22 cellular contexts compared by ENCODE assay signal in genomic region chr10:133131754-133132710, GRCh38. TPM values are rescaled to one million over a fixed set of nuclear protein-coding genes. Genes with fewer than 3 reads are reported as not detected.
A peak's percentile ranks its signal among the peaks of the same experiment; 100 is the strongest.
DNase-seq lines count a peak whose midpoint lies in the region; ATAC-seq and TF ChIP-seq lines count a peak whose summit lies in the region.
"Had no signal": no experiment of that assay in that cellular context is flagged by ENCODE, and none has a peak within 500 bp of the region (broad histone marks: within the 10 kb centered on the region; RNA-seq: fewer than 3 reads in every experiment).

No MANE protein-coding gene starts in this region.

- H2AK5ac ChIP-seq in H9 (ENCODE audit: insufficient read length, low read length) = no peak overlapping the region

- ATAC-seq in left lung = no peak
- no peak for ATAC-seq in sciatic nerve
- no peak for ATAC-seq in GM19463 (IDR thresholded peaks at IDR 0.05; ENCODE audit: unreplicated experiment)
- ATAC-seq in gastroesophageal sphincter = no peak

- DNase-seq in H9 (peak; percentile 22), left lung (peak; percentile 24 to 69), sciatic nerve (ENCODE audit: low spot score) (peak; percentile 53), amygdala (lab: John Stamatoyannopoulos, UW) (no peak), lower leg skin (ENCODE audit: low spot score in 2 of 2) (no peak)
- DNase-seq in activated CD4-positive, alpha-beta memory T cell treated with anti-CD3 and anti-CD28 coated beads, Interleukin-2, amount 10 ng/mL, durations not matched to agents 7 days and 5 days = peak; percentile 11
- DNase-seq: activated CD4-positive, CD25-positive, alpha-beta regulatory T cell; AML-193; amniotic stem cell; GDM1; Karpas-422; NCI-H69; occipital lobe; PC-9; stimulated activated CD4-positive, alpha-beta T cell treated with anti-CD3 and anti-CD28 coated beads, Interleukin-4, amount 100 ng/mL, for 4 hours had no signal

- H3K4me1 ChIP-seq in H9 (ENCODE audit: insufficient read depth, low read length) = no peaks in the 10 kb centered on the region
- no peaks in the 10 kb centered on the region for H3K4me1 ChIP-seq in left lung
- H3K4me1 ChIP-seq in gastroesophageal sphincter = no peaks in the 10 kb centered on the region

- no peaks in the 10 kb centered on the region for H3K23me2 ChIP-seq in H9 (ENCODE audit: insufficient read length, low read depth, low read length, poor library complexity, severe bottlenecking)

- H2BK15ac ChIP-seq in H9 (ENCODE audit: low read depth, low read length) = no peak overlapping the region

- H3K9ac ChIP-seq in H9 (ENCODE audit: extremely low read depth, insufficient read length, low read length) = no peak overlapping the region

- H3K27ac Mint-ChIP-seq in H9 = no peak overlapping the region; a peak in 2 of 7 replicates
- no peak overlapping the region for H3K27ac Mint-ChIP-seq in activated CD4-positive, alpha-beta memory T cell treated with anti-CD3 and anti-CD28 coated beads, Interleukin-2, amount 10 ng/mL, durations not matched to agents 7 days and 5 days

- peaks cover 2% of the 10 kb centered on the region for H3K27me3 Mint-ChIP-seq in H9 (ENCODE audit: low read depth)
- H3K27me3 Mint-ChIP-seq in activated CD4-positive, alpha-beta memory T cell treated with anti-CD3 and anti-CD28 coated beads, Interleukin-2, amount 10 ng/mL, durations not matched to agents 7 days and 5 days = no peaks in the 10 kb centered on the region

- no peak overlapping the region; the same call in 1 of the 2 replicates for H3K14ac ChIP-seq in H9 (ENCODE audit: insufficient read depth, low read length)

- POLR2A ChIA-PET in activated CD4-positive, alpha-beta memory T cell treated with anti-CD3 and anti-CD28 coated beads, Interleukin-2, amount 10 ng/mL, durations not matched to agents 7 days and 5 days (lab: Charles Lee) = no interaction called here

- no peak overlapping the region for H2BK20ac ChIP-seq in H9 (ENCODE audit: low read depth, low read length, poor library complexity, severe bottlenecking)

- no peaks in the 10 kb centered on the region for H3K79me1 ChIP-seq in H9 (ENCODE audit: insufficient read depth, low read depth, low read length, poor library complexity, severe bottlenecking)

- H2AFZ ChIP-seq in H9 (ENCODE audit: low read length) = no peak overlapping the region
- H2AFZ ChIP-seq: hepatocyte, PC-9 had no signal

- H3K4me3 ChIP-seq in left lung (no peak overlapping the region), lower leg skin (ENCODE audit: low read depth, poor library complexity, severe bottlenecking) (no peak overlapping the region), gastroesophageal sphincter (no peak overlapping the region)
- H3K4me3 ChIP-seq: hepatocyte, PC-9, skin epidermis had no signal

- CTCF ChIA-PET in activated CD4-positive, alpha-beta memory T cell treated with anti-CD3 and anti-CD28 coated beads, Interleukin-2, amount 10 ng/mL, durations not matched to agents 7 days and 5 days (lab: Charles Lee) = no interaction called here

- no peak overlapping the region for H3K18ac ChIP-seq in H9 (ENCODE audit: insufficient read length, low read depth, low read length)

- H3K27me3 ChIP-seq in H9 (ENCODE audit: insufficient read depth, low read length) (no peaks in the 10 kb centered on the region), left lung (peaks cover 0 to 13% of the 10 kb centered on the region in 2 donors), gastroesophageal sphincter (peaks cover 28% of the 10 kb centered on the region)
- H3K27me3 ChIP-seq: hepatocyte had no signal

- H3K4ac ChIP-seq in H9 (ENCODE audit: low read depth, low read length) = no peak overlapping the region

- no peak for TF ChIP-seq EP300 in gastroesophageal sphincter (IDR thresholded peaks at IDR 0.05)

- H3K36me3 Mint-ChIP-seq in H9 (ENCODE audit: insufficient read depth in 1 of 3, low read depth in 3 of 3) = no peaks in the 10 kb centered on the region
- H3K36me3 Mint-ChIP-seq in activated CD4-positive, alpha-beta memory T cell treated with anti-CD3 and anti-CD28 coated beads, Interleukin-2, amount 10 ng/mL, durations not matched to agents 7 days and 5 days (ENCODE audit: low read depth) = no peaks in the 10 kb centered on the region

- no CpG with 5 or more reads among the region's 49 CpGs for WGBS in H9 (ENCODE audit: extremely low coverage, insufficient read length, low lambda C conversion rate)
- 74 to 79% methylated on average over 46 to 49 of the region's 49 CpGs for WGBS in lower leg skin, 2 donors
- 67 to 77% methylated on average over 11 to 12 of the region's 49 CpGs for WGBS in gastroesophageal sphincter (ENCODE audit: low coverage in 1 of 2), 2 donors

- H3K27ac ChIP-seq in H9 (ENCODE audit: insufficient read length, low read depth, low read length) = no peak overlapping the region
- no peak overlapping the region for H3K27ac ChIP-seq in left lung
- H3K27ac ChIP-seq in gastroesophageal sphincter = no peak overlapping the region
- H3K27ac ChIP-seq: hepatocyte, PC-9, skin epidermis had no signal

- H3K56ac ChIP-seq in H9 (ENCODE audit: insufficient read length, low read depth, low read length) = no peak overlapping the region

- H4K8ac ChIP-seq in H9 (replicated peaks; ENCODE audit: insufficient read length, low read depth, low read length) = no peak overlapping the region

- no peaks in the 10 kb centered on the region for H3K79me2 ChIP-seq in H9 (ENCODE audit: insufficient read depth, low read length)
- H3K79me2 ChIP-seq: hepatocyte had no signal

- no peak overlapping the region for H3K23ac ChIP-seq in H9 (ENCODE audit: insufficient read length, low read depth, low read length)

- H3K4me2 ChIP-seq in H9 (ENCODE audit: insufficient read depth, insufficient read length, low read length) = no peak overlapping the region
- H3K4me2 ChIP-seq: hepatocyte, PC-9 had no signal

- H3K36me3 ChIP-seq in left lung (no peaks in the 10 kb centered on the region), gastroesophageal sphincter (no peaks in the 10 kb centered on the region)

- no peak overlapping the region for H3T11ph ChIP-seq in H9 (ENCODE audit: low read length)

- no peaks in the 10 kb centered on the region; a peak in 1 of 4 replicates for H3K4me1 Mint-ChIP-seq in H9
- H3K4me1 Mint-ChIP-seq in activated CD4-positive, alpha-beta memory T cell treated with anti-CD3 and anti-CD28 coated beads, Interleukin-2, amount 10 ng/mL, durations not matched to agents 7 days and 5 days = no peaks in the 10 kb centered on the region

- TF ChIP-seq CTCF in H9 (conservative IDR thresholded peaks at IDR 0.05) (no peak), left lung (IDR thresholded peaks at IDR 0.05) (no peak), lower leg skin (IDR thresholded peaks at IDR 0.05) (no peak), gastroesophageal sphincter (IDR thresholded peaks at IDR 0.05) (no peak)

- H3K9me3 ChIP-seq in H9 (ENCODE audit: control insufficient read depth, low read depth, low read length) (no peaks in the 10 kb centered on the region), left lung (peaks cover 0 to 4% of the 10 kb centered on the region in 2 donors), gastroesophageal sphincter (no peaks in the 10 kb centered on the region)

- no peak overlapping the region for H2BK5ac ChIP-seq in H9 (ENCODE audit: insufficient read length, low read length)

- no peaks in the 10 kb centered on the region for H4K20me1 ChIP-seq in H9 (ENCODE audit: control insufficient read depth, insufficient read depth, insufficient read length)

- peaks cover 0 to 4% of the 10 kb centered on the region in 2 experiments; a peak in 1 of 5 replicates for H3K9me3 Mint-ChIP-seq in H9
- H3K9me3 Mint-ChIP-seq in activated CD4-positive, alpha-beta memory T cell treated with anti-CD3 and anti-CD28 coated beads, Interleukin-2, amount 10 ng/mL, durations not matched to agents 7 days and 5 days = no peaks in the 10 kb centered on the region

- H2BK12ac ChIP-seq in H9 (ENCODE audit: insufficient read length, low read depth, low read length) = no peak overlapping the region

- TF ChIP-seq POLR2A in lower leg skin (IDR thresholded peaks at IDR 0.05) (no peak), gastroesophageal sphincter (IDR thresholded peaks at IDR 0.05) (no peak)

- H3K4me3 Mint-ChIP-seq in H9 = no peak overlapping the region
- H3K4me3 Mint-ChIP-seq in activated CD4-positive, alpha-beta memory T cell treated with anti-CD3 and anti-CD28 coated beads, Interleukin-2, amount 10 ng/mL, durations not matched to agents 7 days and 5 days = no peak overlapping the region

- intact Hi-C loops in left lung (cut with DNase I) = no loop called here
- intact Hi-C loops in sciatic nerve (cut with DNase I) = no loop called here
- intact Hi-C loops in lower leg skin (cut with DNase I; ENCODE audit: low total_unique reads) = no loop called here

- H4K91ac ChIP-seq in H9 (ENCODE audit: insufficient read length, low read depth, low read length) = no peak overlapping the region

- H2BK120ac ChIP-seq in H9 (ENCODE audit: low read depth, low read length, poor library complexity, severe bottlenecking) = no peak overlapping the region

- H4K5ac ChIP-seq in H9 (ENCODE audit: insufficient read length, low read depth, low read length) = no peak overlapping the region

RNA-seq across cellular contexts. Expression of gene KNDC1, which starts 28.0 kb away (rescaled TPM):
- 13.7 and 15.7 TPM in 2 replicates for total RNA-seq in H9 (2021)
- 1 to 10 TPM in 1 of 2 experiments, under 1 TPM in 1; 0.55 to 1.2 TPM for total RNA-seq in activated CD4-positive, alpha-beta memory T cell treated with anti-CD3 and anti-CD28 coated beads, Interleukin-2, amount 10 ng/mL, durations not matched to agents 7 days and 5 days
- total RNA-seq in left lung = 10 to 100 TPM in 1 of 2 donors, 1 to 10 TPM in 1; 8.4 to 10.4 TPM
- total RNA-seq in sciatic nerve = 7.1 TPM
- under 1 TPM; 0.19 to 0.59 (median 0.39) TPM for total RNA-seq in lower leg skin
- 1 to 10 TPM in 2 of 4 donors, under 1 TPM in 2; 0.62 to 3.4 (median 0.98) TPM for total RNA-seq in gastroesophageal sphincter

RNA-seq across cellular contexts. Expression of gene ADGRA1, which starts 44.3 kb away (rescaled TPM):
- total RNA-seq in H9 (2021) (0.11 and 0.13 TPM in 2 replicates), left lung (under 1 TPM in 1 of 2 donors, not detected in 1; 0.24 TPM), sciatic nerve (0.13 TPM), lower leg skin (not detected), gastroesophageal sphincter (under 1 TPM in 1 of 4 donors, not detected in 3; 0.13 TPM)
- total RNA-seq in activated CD4-positive, alpha-beta memory T cell treated with anti-CD3 and anti-CD28 coated beads, Interleukin-2, amount 10 ng/mL, durations not matched to agents 7 days and 5 days = not detected
- total RNA-seq: activated CD8-positive, alpha-beta memory T cell treated with anti-CD3 and anti-CD28 coated beads for 36 hours; kidney epithelial cell; mucosa of gallbladder; PC-9 had no signal

Comparison
In these comparisons a context has a peak if more than half of its experiments do, and no peak if none do; other contexts are left out.
1. DNase-seq: peak in H9 (single experiment), activated CD4-positive, alpha-beta memory T cell treated with anti-CD3 and anti-CD28 coated beads, Interleukin-2, amount 10 ng/mL, durations not matched to agents 7 days and 5 days (single experiment), left lung (2 of 2) and sciatic nerve (single experiment); none in amygdala (0 of 56) and lower leg skin (0 of 2).